Comparison of ENCODE assay signal across 1 cellular context in genomic region chr17:65122836-65123756, GRCh38.
TF ChIP-seq lines count a peak whose summit lies in the region.

No MANE protein-coding gene starts in this region.

TF ChIP-seq in HepG2, 621 proteins besides CTCF, POLR2A, EP300 and RAD21 (continued from another document and continues in another):
- TF ChIP-seq, protein P1, sequence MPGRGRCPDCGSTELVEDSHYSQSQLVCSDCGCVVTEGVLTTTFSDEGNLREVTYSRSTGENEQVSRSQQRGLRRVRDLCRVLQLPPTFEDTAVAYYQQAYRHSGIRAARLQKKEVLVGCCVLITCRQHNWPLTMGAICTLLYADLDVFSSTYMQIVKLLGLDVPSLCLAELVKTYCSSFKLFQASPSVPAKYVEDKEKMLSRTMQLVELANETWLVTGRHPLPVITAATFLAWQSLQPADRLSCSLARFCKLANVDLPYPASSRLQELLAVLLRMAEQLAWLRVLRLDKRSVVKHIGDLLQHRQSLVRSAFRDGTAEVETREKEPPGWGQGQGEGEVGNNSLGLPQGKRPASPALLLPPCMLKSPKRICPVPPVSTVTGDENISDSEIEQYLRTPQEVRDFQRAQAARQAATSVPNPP (CRISPR knock-in tag; IDR thresholded peaks at IDR 0.05) = no peak
- peak; percentile 49; the same call in 1 of the 2 replicates for TF ChIP-seq NFIC (IDR thresholded peaks at IDR 0.05; ENCODE audit: low read length)
- TF ChIP-seq ESRRA (CRISPR knock-in tag; IDR thresholded peaks at IDR 0.05; ENCODE audit: low read depth) = no peak
- TF ChIP-seq TAF15 (IDR thresholded peaks at IDR 0.05; ENCODE audit: low read depth, low read length, poor library complexity, severe bottlenecking) = no peak
- no peak for TF ChIP-seq NFE2 (CRISPR knock-in tag; IDR thresholded peaks at IDR 0.05)
- peak; percentile 30 for TF ChIP-seq SKI (IDR thresholded peaks at IDR 0.05; ENCODE audit: partially characterized antibody)
- no peak for TF ChIP-seq ZNF800 (CRISPR knock-in tag; IDR thresholded peaks at IDR 0.05)
- TF ChIP-seq NCOR1 (IDR thresholded peaks at IDR 0.05; ENCODE audit: borderline replicate concordance, low read length) = 0 out of 2 replicates have a peak, but pooled peaks have one; percentile 19
- TF ChIP-seq TGIF2 (CRISPR knock-in tag; IDR thresholded peaks at IDR 0.05) = no peak
- no peak for TF ChIP-seq FOXA1 (IDR thresholded peaks at IDR 0.05)
- no peak for TF ChIP-seq FOXA1 (CRISPR knock-in tag; IDR thresholded peaks at IDR 0.05)
- TF ChIP-seq ISL2 (CRISPR knock-in tag; IDR thresholded peaks at IDR 0.05) = peak; percentile 24; the same call in 1 of the 2 replicates
- no peak; the same call in 1 of the 2 replicates for TF ChIP-seq ZBED4 (CRISPR knock-in tag; IDR thresholded peaks at IDR 0.05; ENCODE audit: borderline replicate concordance)
- TF ChIP-seq HOXA9 (CRISPR knock-in tag; IDR thresholded peaks at IDR 0.05; ENCODE audit: borderline replicate concordance) = no peak
- 0 out of 2 replicates have a peak, but pooled peaks have one; percentile 52 for TF ChIP-seq AKAP8 (CRISPR knock-in tag; IDR thresholded peaks at IDR 0.05)
- no peak for TF ChIP-seq ZNF530 (CRISPR knock-in tag; IDR thresholded peaks at IDR 0.05; ENCODE audit: low read depth)
- peak; percentile 56 for TF ChIP-seq TEAD3 (CRISPR knock-in tag; optimal IDR thresholded peaks at IDR 0.05; ENCODE audit: borderline replicate concordance)
- TF ChIP-seq HDAC6 (IDR thresholded peaks at IDR 0.05; ENCODE audit: low read depth, low read length) = no peak
- no peak for TF ChIP-seq ZKSCAN5 (CRISPR knock-in tag; IDR thresholded peaks at IDR 0.05)
- TF ChIP-seq, protein P2, sequence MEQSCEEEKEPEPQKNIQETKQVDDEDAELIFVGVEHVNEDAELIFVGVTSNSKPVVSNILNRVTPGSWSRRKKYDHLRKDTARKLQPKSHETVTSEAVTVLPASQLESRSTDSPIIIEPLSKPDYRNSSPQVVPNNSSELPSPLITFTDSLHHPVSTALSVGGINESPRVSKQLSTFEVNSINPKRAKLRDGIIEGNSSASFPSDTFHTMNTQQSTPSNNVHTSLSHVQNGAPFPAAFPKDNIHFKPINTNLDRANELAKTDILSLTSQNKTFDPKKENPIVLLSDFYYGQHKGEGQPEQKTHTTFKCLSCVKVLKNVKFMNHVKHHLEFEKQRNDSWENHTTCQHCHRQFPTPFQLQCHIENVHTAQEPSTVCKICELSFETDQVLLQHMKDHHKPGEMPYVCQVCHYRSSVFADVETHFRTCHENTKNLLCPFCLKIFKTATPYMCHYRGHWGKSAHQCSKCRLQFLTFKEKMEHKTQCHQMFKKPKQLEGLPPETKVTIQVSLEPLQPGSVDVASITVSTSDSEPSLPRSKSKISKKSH (CRISPR knock-in tag; IDR thresholded peaks at IDR 0.05; ENCODE audit: borderline replicate concordance) = peak; percentile 82; the same call in 1 of the 2 replicates
- no peak for TF ChIP-seq ZNF160 (CRISPR knock-in tag; IDR thresholded peaks at IDR 0.05)
- no peak for TF ChIP-seq PAF1 (CRISPR knock-in tag; IDR thresholded peaks at IDR 0.05)
- TF ChIP-seq ZNF235 (CRISPR knock-in tag; IDR thresholded peaks at IDR 0.05; ENCODE audit: borderline replicate concordance) = no peak
- no peak for TF ChIP-seq ZNF546 (CRISPR knock-in tag; conservative IDR thresholded peaks at IDR 0.05)
- no peak; the same call in 1 of the 2 replicates for TF ChIP-seq ZNF629 (CRISPR knock-in tag; conservative IDR thresholded peaks at IDR 0.05)
- no peak for TF ChIP-seq ZFP36 (IDR thresholded peaks at IDR 0.05; ENCODE audit: borderline replicate concordance, low read depth, low read length, partially characterized antibody)
- TF ChIP-seq ZBTB14 (CRISPR knock-in tag; IDR thresholded peaks at IDR 0.05) = no peak
- no peak for TF ChIP-seq BCL6 (CRISPR knock-in tag; IDR thresholded peaks at IDR 0.05)
- TF ChIP-seq ZNF766 (CRISPR knock-in tag; IDR thresholded peaks at IDR 0.05; ENCODE audit: borderline replicate concordance) = no peak; the same call in 1 of the 2 replicates
- TF ChIP-seq HOXA5 (CRISPR knock-in tag; IDR thresholded peaks at IDR 0.05) = peak; percentile 55; the same call in 1 of the 2 replicates
- peak; percentile 82 for TF ChIP-seq CBX1 (IDR thresholded peaks at IDR 0.05; ENCODE audit: low read depth)
- no peak for TF ChIP-seq HMGA1 (CRISPR knock-in tag; conservative IDR thresholded peaks at IDR 0.05)
- TF ChIP-seq CHCHD3 (CRISPR knock-in tag; IDR thresholded peaks at IDR 0.05) = no peak
- no peak for TF ChIP-seq NFYB (CRISPR knock-in tag; IDR thresholded peaks at IDR 0.05)
- peak; percentile 66; the same call in 1 of the 2 replicates for TF ChIP-seq REPIN1 (CRISPR knock-in tag; IDR thresholded peaks at IDR 0.05; ENCODE audit: borderline replicate concordance, low read depth)
- no peak for TF ChIP-seq CENPX (CRISPR knock-in tag; IDR thresholded peaks at IDR 0.05)
- TF ChIP-seq ZNF569 (CRISPR knock-in tag; IDR thresholded peaks at IDR 0.05; ENCODE audit: borderline replicate concordance) = 0 out of 2 replicates have a peak, but pooled peaks have one; percentile 39
- TF ChIP-seq MAFG (CRISPR knock-in tag; IDR thresholded peaks at IDR 0.05) = no peak
- TF ChIP-seq ZSCAN22 (CRISPR knock-in tag; IDR thresholded peaks at IDR 0.05) = no peak
- no peak for TF ChIP-seq ZSCAN25 (CRISPR knock-in tag; IDR thresholded peaks at IDR 0.05)
- peak; percentile 71 for TF ChIP-seq ZNF274 (CRISPR knock-in tag; IDR thresholded peaks at IDR 0.05)
- TF ChIP-seq, protein P3, sequence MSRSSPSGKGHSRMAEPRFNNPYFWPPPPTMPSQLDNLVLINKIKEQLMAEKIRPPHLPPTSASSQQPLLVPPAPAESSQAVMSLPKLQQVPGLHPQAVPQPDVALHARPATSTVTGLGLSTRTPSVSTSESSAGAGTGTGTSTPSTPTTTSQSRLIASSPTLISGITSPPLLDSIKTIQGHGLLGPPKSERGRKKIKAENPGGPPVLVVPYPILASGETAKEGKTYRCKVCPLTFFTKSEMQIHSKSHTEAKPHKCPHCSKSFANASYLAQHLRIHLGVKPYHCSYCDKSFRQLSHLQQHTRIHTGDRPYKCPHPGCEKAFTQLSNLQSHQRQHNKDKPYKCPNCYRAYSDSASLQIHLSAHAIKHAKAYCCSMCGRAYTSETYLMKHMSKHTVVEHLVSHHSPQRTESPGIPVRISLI (CRISPR knock-in tag; IDR thresholded peaks at IDR 0.05; ENCODE audit: borderline replicate concordance) = no peak
- no peak for TF ChIP-seq GFI1 (CRISPR knock-in tag; IDR thresholded peaks at IDR 0.05; ENCODE audit: borderline replicate concordance)
- TF ChIP-seq ZNF253 (CRISPR knock-in tag; IDR thresholded peaks at IDR 0.05; ENCODE audit: borderline replicate concordance) = no peak
- no peak for TF ChIP-seq ZNF780A (CRISPR knock-in tag; IDR thresholded peaks at IDR 0.05)
- TF ChIP-seq ZNF256 (CRISPR knock-in tag; conservative IDR thresholded peaks at IDR 0.05) = no peak
- TF ChIP-seq, protein P4, sequence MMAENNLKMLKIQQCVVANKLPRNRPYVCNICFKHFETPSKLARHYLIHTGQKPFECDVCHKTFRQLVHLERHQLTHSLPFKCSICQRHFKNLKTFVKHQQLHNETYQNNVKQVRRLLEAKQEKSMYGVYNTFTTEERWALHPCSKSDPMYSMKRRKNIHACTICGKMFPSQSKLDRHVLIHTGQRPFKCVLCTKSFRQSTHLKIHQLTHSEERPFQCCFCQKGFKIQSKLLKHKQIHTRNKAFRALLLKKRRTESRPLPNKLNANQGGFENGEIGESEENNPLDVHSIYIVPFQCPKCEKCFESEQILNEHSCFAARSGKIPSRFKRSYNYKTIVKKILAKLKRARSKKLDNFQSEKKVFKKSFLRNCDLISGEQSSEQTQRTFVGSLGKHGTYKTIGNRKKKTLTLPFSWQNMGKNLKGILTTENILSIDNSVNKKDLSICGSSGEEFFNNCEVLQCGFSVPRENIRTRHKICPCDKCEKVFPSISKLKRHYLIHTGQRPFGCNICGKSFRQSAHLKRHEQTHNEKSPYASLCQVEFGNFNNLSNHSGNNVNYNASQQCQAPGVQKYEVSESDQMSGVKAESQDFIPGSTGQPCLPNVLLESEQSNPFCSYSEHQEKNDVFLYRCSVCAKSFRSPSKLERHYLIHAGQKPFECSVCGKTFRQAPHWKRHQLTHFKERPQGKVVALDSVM (CRISPR knock-in tag; IDR thresholded peaks at IDR 0.05) = no peak
- TF ChIP-seq ZNF180 (CRISPR knock-in tag; IDR thresholded peaks at IDR 0.05; ENCODE audit: borderline replicate concordance, low read depth) = no peak
- TF ChIP-seq POLR2AphosphoS5 (IDR thresholded peaks at IDR 0.05; ENCODE audit: low read depth, low read length) = peak; percentile 88
- TF ChIP-seq RFX3 (CRISPR knock-in tag; IDR thresholded peaks at IDR 0.05) = no peak
- TF ChIP-seq ZNF816 (CRISPR knock-in tag; IDR thresholded peaks at IDR 0.05; ENCODE audit: borderline replicate concordance) = no peak
- no peak for TF ChIP-seq NBN (conservative IDR thresholded peaks at IDR 0.05)
- TF ChIP-seq ZNF639 (CRISPR knock-in tag; conservative IDR thresholded peaks at IDR 0.05) = no peak
- no peak for TF ChIP-seq IKZF1 (IDR thresholded peaks at IDR 0.05)
- TF ChIP-seq HOMEZ (CRISPR knock-in tag; IDR thresholded peaks at IDR 0.05; ENCODE audit: low read depth) = no peak
- no peak for TF ChIP-seq SUZ12 (IDR thresholded peaks at IDR 0.05; ENCODE audit: low read depth, low read length)
- no peak for TF ChIP-seq PHB2 (IDR thresholded peaks at IDR 0.05; ENCODE audit: partially characterized antibody)
- TF ChIP-seq HNRNPL (IDR thresholded peaks at IDR 0.05; ENCODE audit: low read depth, low read length) = 0 out of 2 replicates have a peak, but pooled peaks have one; percentile 29
- TF ChIP-seq SP1 (IDR thresholded peaks at IDR 0.05) = no peak
- no peak for TF ChIP-seq SP1 (CRISPR knock-in tag; IDR thresholded peaks at IDR 0.05)
- TF ChIP-seq ZNF510 (CRISPR knock-in tag; IDR thresholded peaks at IDR 0.05; ENCODE audit: low read depth) = no peak
